ENCODE assay signal across 27 cellular contexts in genomic region chr5:10262995-10263394, GRCh38.
"Had no signal": no experiment of that assay in that cellular context is flagged by ENCODE, and none has a peak within 500 bp of the region (broad histone marks: within the 10 kb centered on the region; RNA-seq: fewer than 3 reads in every experiment).

No MANE protein-coding gene starts in this region.

- DNase-seq: activated CD4-positive, CD25-positive, alpha-beta regulatory T cell; activated CD8-positive, alpha-beta T cell treated with anti-CD3 and anti-CD28 coated beads for 36 hours; activated gamma-delta T cell treated with Interleukin-2 at 50 U/mL for 16 hours; activated naive CD4-positive, alpha-beta T cell treated with anti-CD3 and anti-CD28 coated beads, Interleukin-2, amount 50 U/mL, for 16 hours; activated naive CD8-positive, alpha-beta T cell treated with anti-CD3 and anti-CD28 coated beads, Interleukin-2, amount 10 ng/mL, durations not matched to agents 7 days and 5 days; activated T-cell treated with anti-CD3 and anti-CD28 coated beads, Interleukin-2, amount 50 U/mL, for 48 hours; cerebellar nuclear complex; MV-4-11; NCI-H1092 treated with DMSO at 0.1 percent for 48 hours; NCI-H1417 treated with DMSO at 0.1 percent for 48 hours; NCI-H1694; NCI-H2029; NCI-H2107; NCI-H2171 treated with DMSO at 0.1 percent for 48 hours; NCI-H345; NCI-H526 treated with DMSO at 0.1 percent for 48 hours; RPMI8226; T-cell; T-helper 2 cell; T1000 had no signal

- H3K27me3 ChIP-seq: adrenal gland had no signal

- H3K27me3 Mint-ChIP-seq: activated CD8-positive, alpha-beta T cell treated with anti-CD3 and anti-CD28 coated beads for 36 hours; activated naive CD8-positive, alpha-beta T cell treated with anti-CD3 and anti-CD28 coated beads, Interleukin-2, amount 10 ng/mL, durations not matched to agents 7 days and 5 days; activated T-helper 17 cell treated with anti-CD3 and anti-CD28 coated beads, Interleukin-2, amount 50 U/mL, for 72 hours; T-cell had no signal

- H3K9me3 Mint-ChIP-seq: activated CD8-positive, alpha-beta T cell treated with anti-CD3 and anti-CD28 coated beads for 36 hours; activated naive CD8-positive, alpha-beta T cell treated with anti-CD3 and anti-CD28 coated beads, Interleukin-2, amount 10 ng/mL, durations not matched to agents 7 days and 5 days; activated T-helper 17 cell treated with anti-CD3 and anti-CD28 coated beads, Interleukin-2, amount 50 U/mL, for 72 hours; T-cell had no signal

- H3K4me3 ChIP-seq: adrenal gland, SK-N-MC had no signal

- H3K9ac ChIP-seq: KMS-11 had no signal

- ATAC-seq: activated CD8-positive, alpha-beta T cell treated with anti-CD3 and anti-CD28 coated beads for 36 hours; activated T-helper 17 cell treated with anti-CD3 and anti-CD28 coated beads, Interleukin-2, amount 50 U/mL, for 72 hours; Panc1; Right ventricle myocardium inferior; T-cell had no signal

- H3K4me2 ChIP-seq: KMS-11 had no signal

- H3K9me3 ChIP-seq: adrenal gland had no signal

- H3K4me3 Mint-ChIP-seq: activated CD8-positive, alpha-beta T cell treated with anti-CD3 and anti-CD28 coated beads for 36 hours; activated naive CD8-positive, alpha-beta T cell treated with anti-CD3 and anti-CD28 coated beads, Interleukin-2, amount 10 ng/mL, durations not matched to agents 7 days and 5 days; activated T-helper 17 cell treated with anti-CD3 and anti-CD28 coated beads, Interleukin-2, amount 50 U/mL, for 72 hours; T-cell had no signal

- H3K27ac ChIP-seq: KMS-11, SK-N-MC, VCaP had no signal

- H3K27ac Mint-ChIP-seq: activated CD8-positive, alpha-beta T cell treated with anti-CD3 and anti-CD28 coated beads for 36 hours; activated naive CD8-positive, alpha-beta T cell treated with anti-CD3 and anti-CD28 coated beads, Interleukin-2, amount 10 ng/mL, durations not matched to agents 7 days and 5 days; activated T-helper 17 cell treated with anti-CD3 and anti-CD28 coated beads, Interleukin-2, amount 50 U/mL, for 72 hours; T-cell had no signal
